Comparison of ENCODE assay signal across 16 cellular contexts in genomic region chr2:217838409-217838831, GRCh38.
DNase-seq lines count a peak whose midpoint lies in the region; ATAC-seq, FAIRE-seq and TF ChIP-seq lines count a peak whose summit lies in the region.
"Had no signal": no experiment of that assay in that cellular context is flagged by ENCODE, and none has a peak within 500 bp of the region (broad histone marks: within the 10 kb centered on the region; RNA-seq: fewer than 3 reads in every experiment).

No MANE protein-coding gene starts in this region.

- no peaks in the 10 kb centered on the region for H3K9me3 ChIP-seq in K562 (replicated peaks; ENCODE audit: control insufficient read depth, insufficient read depth, low read depth, low read length)
- H3K9me3 ChIP-seq in heart right ventricle: no peaks in the 10 kb centered on the region
- no peaks in the 10 kb centered on the region for H3K9me3 ChIP-seq in endodermal cell (ENCODE audit: control insufficient read depth, low read length)
- H3K9me3 ChIP-seq in HAP-1: no peaks in the 10 kb centered on the region
- H3K9me3 ChIP-seq: BLaER1, neutrophil had no signal

- H3K27me3 ChIP-seq in K562 (ENCODE audit: control insufficient read depth in 2 of 2, insufficient read depth in 2 of 2, low read length in 2 of 2): no peaks in the 10 kb centered on the region
- H3K27me3 ChIP-seq in heart right ventricle: no peaks in the 10 kb centered on the region
- H3K27me3 ChIP-seq in endodermal cell (ENCODE audit: control insufficient read depth, insufficient read depth, low read length, poor library complexity, severe bottlenecking): no peaks in the 10 kb centered on the region
- no peaks in the 10 kb centered on the region for H3K27me3 ChIP-seq in HAP-1 (ENCODE audit: low read depth)
- H3K27me3 ChIP-seq: BLaER1, neutrophil had no signal

- H3K36me3 ChIP-seq in K562 (ENCODE audit: control insufficient read depth, insufficient read depth, low read length) (no peaks in the 10 kb centered on the region), heart right ventricle (peaks cover 0 to 77% (median 29%) of the 10 kb centered on the region in 9 donors), endodermal cell (ENCODE audit: control insufficient read depth, insufficient read depth, low read length) (no peaks in the 10 kb centered on the region), HAP-1 (replicated peaks) (no peaks in the 10 kb centered on the region)
- H3K36me3 ChIP-seq: neutrophil had no signal

- peaks cover 15% of the 10 kb centered on the region for H3K36me3 Mint-ChIP-seq in nephron progenitor cell (ENCODE audit: low read depth)
- H3K36me3 Mint-ChIP-seq in endodermal cell (ENCODE audit: low read depth): no peaks in the 10 kb centered on the region

- TF ChIP-seq RAD21 in K562 (CRISPR knock-in tag; conservative IDR thresholded peaks at IDR 0.05 in 1 of 2, IDR thresholded peaks at IDR 0.05 in 1 of 2): no peak

- intact Hi-C loops in K562 (cut with micrococcal nuclease) (no loop called here), heart right ventricle (cut with DNase I) (loop anchor here in 1 of 10 donors (5.0 kb wide), 1 partner anchor 36 kb away; no protein-coding TSS in a partner anchor)

- TF ChIP-seq POLR2A in K562 (conservative IDR thresholded peaks at IDR 0.05): no peak

- no peak for FAIRE-seq in K562 (lab: Jason Lieb, UNC)
- FAIRE-seq: GM12878 had no signal

- peak overlapping the region; percentile 37; the same call in 1 of the 2 replicates for H3K4me2 ChIP-seq in K562 (ENCODE audit: insufficient read depth, low read length)
- H3K4me2 ChIP-seq: BLaER1 had no signal

- H3K9me3 Mint-ChIP-seq in nephron progenitor cell (no peaks in the 10 kb centered on the region), endodermal cell (no peaks in the 10 kb centered on the region)

- peaks cover 3% of the 10 kb centered on the region for H3K27me3 Mint-ChIP-seq in nephron progenitor cell (ENCODE audit: low read depth, poor library complexity)
- H3K27me3 Mint-ChIP-seq in endodermal cell (ENCODE audit: insufficient read depth): peaks cover 1% of the 10 kb centered on the region

- H3K9ac ChIP-seq in K562 (ENCODE audit: insufficient read depth in 1 of 2, low read depth in 2 of 2, low read length in 2 of 2): peak overlapping the region in 1 of 2 experiments; percentile 83; a peak in 2 of 4 replicates
- H3K9ac ChIP-seq in endodermal cell (ENCODE audit: extremely low read depth, low read length, poor library complexity, severe bottlenecking): no peak overlapping the region
- H3K9ac ChIP-seq: BLaER1 had no signal

- BruUV-seq in K562 (replicated peaks; lab: Mats Ljungman, UMichigan): no TSS peak

- POLR2A ChIA-PET in K562 (lab: Yijun Ruan, JAX): interaction anchor here (0.7 kb wide), 1 partner anchor 44 kb away, joined by 3 read pairs; no protein-coding TSS in a partner anchor

- H3K79me2 ChIP-seq in K562 (ENCODE audit: control insufficient read depth, insufficient read depth, low read length): peaks cover 5% of the 10 kb centered on the region; the same call in 1 of the 3 replicates

- H3K4me3 ChIP-seq in K562 (no peak overlapping the region), heart right ventricle (no peak overlapping the region), endodermal cell (ENCODE audit: low read length) (no peak overlapping the region), HAP-1 (no peak overlapping the region)
- H3K4me3 ChIP-seq: BLaER1, GM12878 had no signal

- H3K27ac Mint-ChIP-seq in nephron progenitor cell (peak overlapping the region; percentile 46), endodermal cell (no peak overlapping the region)

- peaks cover 28 to 50% of the 10 kb centered on the region in 2 experiments; a peak in 4 of 5 replicates for H3K4me1 ChIP-seq in K562 (replicated peaks in 1 of 2; ENCODE audit: control insufficient read depth in 2 of 2, insufficient read depth in 2 of 2, low read length in 2 of 2)
- H3K4me1 ChIP-seq in heart right ventricle: peaks cover 57 to 100% (median 99%) of the 10 kb centered on the region in 9 donors
- peaks cover 3% of the 10 kb centered on the region for H3K4me1 ChIP-seq in endodermal cell (ENCODE audit: control insufficient read depth, insufficient read depth, low read length)
- no peaks in the 10 kb centered on the region for H3K4me1 ChIP-seq in HAP-1

- CTCF ChIA-PET in K562 (lab: Yijun Ruan, JAX; ENCODE audit: low intra/inter-chr PET ratio): no interaction called here

- TF ChIP-seq CTCF in K562 (IDR thresholded peaks at IDR 0.05 in 2 of 3, conservative IDR thresholded peaks at IDR 0.05 in 1 of 3; ENCODE audit: insufficient read depth in 2 of 3, low read depth in 1 of 3, low read length in 3 of 3): no peak
- TF ChIP-seq CTCF in heart right ventricle (IDR thresholded peaks at IDR 0.05): no peak
- no peak for TF ChIP-seq CTCF in nephron progenitor cell (IDR thresholded peaks at IDR 0.05)
- TF ChIP-seq CTCF in endodermal cell (conservative IDR thresholded peaks at IDR 0.05): no peak

- H3K27ac ChIP-seq in K562 (ENCODE audit: extremely low read depth, low read depth, low read length) (no peak overlapping the region; the same call in 2 of the 3 replicates), heart right ventricle (peak overlapping the region; percentile 71 to 97 (median 90)), endodermal cell (ENCODE audit: low read depth, low read length) (no peak overlapping the region)
- H3K27ac ChIP-seq: BLaER1, neutrophil had no signal

- ATAC-seq in K562 (no peak), heart right ventricle (peak in 7 of 8 donors; percentile 4 to 63 (median 5))
- ATAC-seq: GM12878 had no signal

- TF ChIP-seq EP300 in K562 (IDR thresholded peaks at IDR 0.05; ENCODE audit: low read length): no peak

- H3K9me1 ChIP-seq in K562 (ENCODE audit: control insufficient read depth, insufficient read depth, low read length): no peaks in the 10 kb centered on the region

- DNase-seq in K562 (ENCODE audit: extremely low read depth in 1 of 4, low spot score in 3 of 4) (no peak), heart right ventricle (peak in 1 of 2 donors; percentile 62), nephron progenitor cell (no peak), superior temporal gyrus (ENCODE audit: extremely low spot score) (peak; percentile 91), endodermal cell (no peak), cortex of kidney (lab: John Stamatoyannopoulos, UW) (no peak), HAP-1 (ENCODE audit: low spot score in 2 of 2) (no peak), SKM-1 (lab: John Stamatoyannopoulos, UW; ENCODE audit: unreplicated experiment) (no peak)
- DNase-seq: activated CD4-positive, alpha-beta T cell treated with anti-CD3 and anti-CD28 coated beads, Interleukin-2, amount 50 U/mL, for 1 hour; effector CD8-positive, alpha-beta T cell; foreskin melanocyte; NCI-H187 treated with DMSO at 0.1 percent for 48 hours; NCI-H82 had no signal

- no peak overlapping the region for H2AFZ ChIP-seq in K562 (ENCODE audit: low read depth, low read length)

- WGBS in K562 (ENCODE audit: insufficient coverage, low coverage, missing lambda C conversion rate): 14% methylated on average over 4 of the region's 5 CpGs
- 48% methylated on average over 5 of the region's 5 CpGs for WGBS in heart right ventricle, 2 donors
- 80 to 83% methylated on average over 4 to 5 of the region's 5 CpGs for WGBS in endodermal cell (ENCODE audit: insufficient coverage in 1 of 2, insufficient read length in 1 of 2), 2 experiments

- peaks cover 47% of the 10 kb centered on the region for H3K4me1 Mint-ChIP-seq in nephron progenitor cell
- H3K4me1 Mint-ChIP-seq in endodermal cell: peaks cover 19% of the 10 kb centered on the region

- H4K20me1 ChIP-seq in K562 (replicated peaks; ENCODE audit: control insufficient read depth, insufficient read depth, low read length): no peaks in the 10 kb centered on the region
- H4K20me1 ChIP-seq: BLaER1 had no signal

- no peak overlapping the region for H3K4me3 Mint-ChIP-seq in nephron progenitor cell
- H3K4me3 Mint-ChIP-seq in endodermal cell: no peak overlapping the region

- in situ Hi-C loops in K562 (cut with MboI) (no loop called here), HAP-1 (cut with MboI; ENCODE audit: low sequenced_read_pairs) (no loop called here)

TF ChIP-seq in K562, 482 proteins besides CTCF, POLR2A, EP300 and RAD21 (continues in another document):
- TF ChIP-seq NFXL1 (CRISPR knock-in tag; IDR thresholded peaks at IDR 0.05) (no peak), HEY1 (CRISPR knock-in tag; IDR thresholded peaks at IDR 0.05; ENCODE audit: borderline replicate concordance) (no peak), ZNF12 (CRISPR knock-in tag; IDR thresholded peaks at IDR 0.05) (no peak), FOS (IDR thresholded peaks at IDR 0.05; ENCODE audit: extremely low read depth, insufficient read length) (no peak), ZNF77 (CRISPR knock-in tag; IDR thresholded peaks at IDR 0.05) (no peak), PHF8 (IDR thresholded peaks at IDR 0.05; ENCODE audit: borderline replicate concordance, low read length) (no peak), KDM4B (IDR thresholded peaks at IDR 0.05; ENCODE audit: borderline replicate concordance in 2 of 2, low read depth in 1 of 2) (no peak), ZNF444 (CRISPR knock-in tag; IDR thresholded peaks at IDR 0.05) (no peak), ZNF644 (tag; IDR thresholded peaks at IDR 0.05; ENCODE audit: low read depth) (no peak), ZBTB1 (CRISPR knock-in tag; IDR thresholded peaks at IDR 0.05; ENCODE audit: borderline replicate concordance, low read depth) (no peak), MAX (CRISPR knock-in tag; IDR thresholded peaks at IDR 0.05) (no peak), MBD1 (CRISPR knock-in tag; IDR thresholded peaks at IDR 0.05) (no peak), CBX2 (IDR thresholded peaks at IDR 0.05; ENCODE audit: insufficient read depth, low read length, poor library complexity, severe bottlenecking) (no peak), TBP (optimal IDR thresholded peaks at IDR 0.05; ENCODE audit: low read depth, low read length) (no peak), NCOA1 (IDR thresholded peaks at IDR 0.05; ENCODE audit: low read depth) (no peak)

Comparison
In these comparisons a context has a peak if more than half of its experiments do, and no peak if none do; other contexts are left out.
1. H3K27ac ChIP-seq: peak in heart right ventricle (10 of 10); none in K562 (single experiment) and endodermal cell (single experiment).